ENCODE assay signal across 10 cellular contexts in genomic region chr15:28099555-28100140, GRCh38. TPM values are rescaled to one million over a fixed set of nuclear protein-coding genes. Genes with fewer than 3 reads are reported as not detected.
A peak's percentile ranks its signal among the peaks of the same experiment; 100 is the strongest.
DNase-seq lines count a peak whose midpoint lies in the region; TF ChIP-seq lines count a peak whose summit lies in the region.
"Had no signal": no experiment of that assay in that cellular context is flagged by ENCODE, and none has a peak within 500 bp of the region (broad histone marks: within the 10 kb centered on the region; RNA-seq: fewer than 3 reads in every experiment).

No MANE protein-coding gene starts in this region.

- DNase-seq in activated CD4-positive, alpha-beta T cell treated with anti-CD3 and anti-CD28 coated beads, Interleukin-2, amount 10 ng/mL, durations not matched to agents 24 days and 14 days, result no peak
- no peak for DNase-seq in activated CD4-positive, alpha-beta T cell treated with anti-CD3 and anti-CD28 coated beads, Interleukin-2, amount 50 U/mL, for 4 hours
- DNase-seq in brain microvascular endothelial cell, result no peak
- DNase-seq in type B pancreatic cell (ENCODE audit: extremely low spot score, unreplicated experiment), result no peak
- DNase-seq in stimulated activated CD4-positive, alpha-beta T cell treated with anti-CD3 and anti-CD28 coated beads, Interleukin-2, amount 100 ng/mL, for 24 hours, result no peak
- DNase-seq in cerebellar nuclear complex (lab: John Stamatoyannopoulos, UW), result no peak
- no peak for DNase-seq in NCI-H2171 (lab: John Stamatoyannopoulos, UW)
- DNase-seq: NCI-H2081 had no signal

- peaks cover 48% of the 10 kb centered on the region for H3K27me3 Mint-ChIP-seq in activated CD4-positive, alpha-beta T cell treated with anti-CD3 and anti-CD28 coated beads, Interleukin-2, amount 10 ng/mL, durations not matched to agents 24 days and 14 days
- H3K27me3 Mint-ChIP-seq in type B pancreatic cell, result peaks cover 79% of the 10 kb centered on the region

- peaks cover 16% of the 10 kb centered on the region for H3K4me1 Mint-ChIP-seq in activated CD4-positive, alpha-beta T cell treated with anti-CD3 and anti-CD28 coated beads, Interleukin-2, amount 10 ng/mL, durations not matched to agents 24 days and 14 days
- peaks cover 18% of the 10 kb centered on the region for H3K4me1 Mint-ChIP-seq in type B pancreatic cell (ENCODE audit: unreplicated experiment)

- peak overlapping the region; percentile 26 for H3K4me3 ChIP-seq in brain microvascular endothelial cell (ENCODE audit: low read depth, low read length)
- peak overlapping the region; percentile 18 for H3K4me3 ChIP-seq in mesodermal cell (ENCODE audit: extremely low read depth, insufficient read depth, low read length, poor library complexity, severe bottlenecking)
- H3K4me3 ChIP-seq: SJSA1 had no signal

- H3K36me3 Mint-ChIP-seq in activated CD4-positive, alpha-beta T cell treated with anti-CD3 and anti-CD28 coated beads, Interleukin-2, amount 10 ng/mL, durations not matched to agents 24 days and 14 days (ENCODE audit: low read depth), result no peaks in the 10 kb centered on the region
- H3K36me3 Mint-ChIP-seq in type B pancreatic cell, result peaks cover 3% of the 10 kb centered on the region

- no peaks in the 10 kb centered on the region for H3K9me3 Mint-ChIP-seq in activated CD4-positive, alpha-beta T cell treated with anti-CD3 and anti-CD28 coated beads, Interleukin-2, amount 10 ng/mL, durations not matched to agents 24 days and 14 days
- no peaks in the 10 kb centered on the region for H3K9me3 Mint-ChIP-seq in type B pancreatic cell

- H3K27ac ChIP-seq in brain microvascular endothelial cell (no peak overlapping the region), mesodermal cell (ENCODE audit: low read depth, low read length, severe bottlenecking) (no peak overlapping the region)
- H3K27ac ChIP-seq: SJSA1 had no signal

- no peaks in the 10 kb centered on the region for H3K36me3 ChIP-seq in brain microvascular endothelial cell (replicated peaks)
- no peaks in the 10 kb centered on the region for H3K36me3 ChIP-seq in mesodermal cell (ENCODE audit: control insufficient read depth, insufficient read depth, low read length)
- H3K36me3 ChIP-seq: SJSA1 had no signal

- peaks cover 25% of the 10 kb centered on the region for H3K27me3 ChIP-seq in brain microvascular endothelial cell (replicated peaks)
- H3K27me3 ChIP-seq: SJSA1 had no signal

- H3K9me3 ChIP-seq in mesodermal cell (ENCODE audit: control insufficient read depth, low read length), result no peaks in the 10 kb centered on the region

- in situ Hi-C loops in brain microvascular endothelial cell (cut with HindIII; ENCODE audit: low pct_ligation_motif_present, low sequenced_read_pairs), result no loop called here

- intact Hi-C loops in activated CD4-positive, alpha-beta T cell treated with anti-CD3 and anti-CD28 coated beads, Interleukin-2, amount 10 ng/mL, durations not matched to agents 24 days and 14 days (cut with micrococcal nuclease), result no loop called here

- peak overlapping the region; percentile 31 for H3K4me3 Mint-ChIP-seq in activated CD4-positive, alpha-beta T cell treated with anti-CD3 and anti-CD28 coated beads, Interleukin-2, amount 10 ng/mL, durations not matched to agents 24 days and 14 days
- peak overlapping the region; percentile 65 for H3K4me3 Mint-ChIP-seq in type B pancreatic cell

- no peak overlapping the region for H3K27ac Mint-ChIP-seq in activated CD4-positive, alpha-beta T cell treated with anti-CD3 and anti-CD28 coated beads, Interleukin-2, amount 10 ng/mL, durations not matched to agents 24 days and 14 days
- H3K27ac Mint-ChIP-seq in type B pancreatic cell, result no peak overlapping the region

- TF ChIP-seq CTCF in brain microvascular endothelial cell (IDR thresholded peaks at IDR 0.05; ENCODE audit: low read depth, low read length, missing control alignments) (no peak), type B pancreatic cell (conservative IDR thresholded peaks at IDR 0.05) (no peak)

- WGBS in mesodermal cell (ENCODE audit: insufficient coverage in 2 of 2), 2 experiments, result 9 to 15% methylated on average over 14 to 15 of the region's 16 CpGs

- H3K4me1 ChIP-seq in mesodermal cell (ENCODE audit: control insufficient read depth, insufficient read depth, low read length, poor library complexity, severe bottlenecking), result peaks cover 16% of the 10 kb centered on the region

RNA-seq across cellular contexts. Expression of gene OCA2, which starts 0.5 kb away (rescaled TPM):
- total RNA-seq in activated CD4-positive, alpha-beta T cell treated with anti-CD3 and anti-CD28 coated beads, Interleukin-2, amount 10 ng/mL, durations not matched to agents 24 days and 14 days, result not detected in 2 replicates
- polyA plus RNA-seq in mesodermal cell (2013, experiment 1 of 2), result 0.18 TPM
- 0.20 TPM for polyA plus RNA-seq in mesodermal cell (2013, experiment 2 of 2)
- total RNA-seq in type B pancreatic cell (ENCODE audit: low replicate concordance), result 1.4 and 2.8 TPM in 2 replicates
